1 cellular context compared by ENCODE assay signal in the genomic region with DNA sequence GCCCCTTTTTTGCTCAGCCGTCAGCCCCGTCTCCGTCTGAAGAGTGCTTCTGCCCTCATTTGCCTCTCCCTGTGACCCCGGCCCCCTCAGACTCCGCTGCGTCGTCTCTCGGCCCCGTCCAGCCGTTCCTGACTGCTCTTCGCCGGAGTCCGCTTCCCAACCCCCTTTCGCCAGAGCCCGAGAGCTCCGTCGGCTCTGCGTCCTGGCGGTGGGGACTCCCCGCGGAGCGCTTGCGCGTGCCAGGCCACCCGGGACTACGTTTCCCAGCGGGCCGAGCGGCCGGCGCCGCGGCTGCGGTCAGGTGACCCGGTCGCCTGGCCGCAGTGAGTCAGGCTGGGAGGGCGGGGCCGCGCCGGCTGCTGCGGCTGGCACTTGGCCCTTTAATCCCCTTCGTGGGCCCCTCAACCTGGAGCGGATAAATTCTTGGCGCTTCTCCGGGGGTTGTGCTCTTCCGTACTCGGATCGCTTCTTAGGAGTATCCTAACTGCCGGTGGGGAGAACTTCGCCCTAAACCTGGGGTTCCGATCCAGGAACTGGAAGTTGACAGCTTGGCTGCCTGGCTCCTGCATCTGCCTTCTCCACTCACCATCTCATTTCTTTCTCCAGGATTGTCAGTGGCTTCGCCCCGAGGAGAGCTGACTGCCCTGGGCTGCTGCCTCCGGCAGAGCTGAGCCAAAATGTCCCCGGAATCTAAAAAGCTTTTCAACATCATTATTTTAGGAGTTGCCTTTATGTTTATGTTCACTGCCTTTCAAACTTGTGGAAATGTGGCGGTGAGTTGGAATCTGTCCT.
TF ChIP-seq lines count a peak whose summit lies in the region.

A gene (plus strand): TSS at position 444 of the 792 bp plus-strand sequence. CDS start 234 bp downstream, at position 678.

TF ChIP-seq in HEK293, 187 proteins besides CTCF, POLR2A, EP300 and RAD21 (continued from another document):
- TF ChIP-seq, protein P1, sequence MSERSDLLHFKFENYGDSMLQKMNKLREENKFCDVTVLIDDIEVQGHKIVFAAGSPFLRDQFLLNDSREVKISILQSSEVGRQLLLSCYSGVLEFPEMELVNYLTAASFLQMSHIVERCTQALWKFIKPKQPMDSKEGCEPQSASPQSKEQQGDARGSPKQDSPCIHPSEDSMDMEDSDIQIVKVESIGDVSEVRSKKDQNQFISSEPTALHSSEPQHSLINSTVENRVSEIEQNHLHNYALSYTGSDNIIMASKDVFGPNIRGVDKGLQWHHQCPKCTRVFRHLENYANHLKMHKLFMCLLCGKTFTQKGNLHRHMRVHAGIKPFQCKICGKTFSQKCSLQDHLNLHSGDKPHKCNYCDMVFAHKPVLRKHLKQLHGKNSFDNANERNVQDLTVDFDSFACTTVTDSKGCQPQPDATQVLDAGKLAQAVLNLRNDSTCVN (tag by site-specific recombination; optimal IDR thresholded peaks at IDR 0.05): peak; percentile 87
